In genomic region chr3:153055217-153055616, GRCh38 we compare ENCODE assay signal across 34 cellular contexts.
"Had no signal": no experiment of that assay in that cellular context is flagged by ENCODE, and none has a peak within 500 bp of the region (broad histone marks: within the 10 kb centered on the region; RNA-seq: fewer than 3 reads in every experiment).

No MANE protein-coding gene starts in this region.

- H3K27me3 ChIP-seq: adrenal gland, breast epithelium, cardiac muscle cell, colonic mucosa, foreskin keratinocyte, gastrocnemius medialis, heart right ventricle, hepatocyte had no signal

- H3K4me3 ChIP-seq: adrenal gland, breast epithelium, cardiac muscle cell, colonic mucosa, gastrocnemius medialis, heart right ventricle, hepatocyte had no signal

- H3K4me3 Mint-ChIP-seq: activated CD8-positive, alpha-beta memory T cell treated with anti-CD3 and anti-CD28 coated beads, Interleukin-2, amount 10 ng/mL, durations not matched to agents 7 days and 5 days; activated CD8-positive, alpha-beta T cell treated with anti-CD3 and anti-CD28 coated beads for 36 hours; activated naive CD4-positive, alpha-beta T cell treated with anti-CD3 and anti-CD28 coated beads for 36 hours; activated naive CD4-positive, alpha-beta T cell treated with anti-CD3 and anti-CD28 coated beads, Interleukin-2, amount 50 U/mL, for 24 hours; activated naive CD8-positive, alpha-beta T cell treated with anti-CD3 and anti-CD28 coated beads for 36 hours; activated naive CD8-positive, alpha-beta T cell treated with anti-CD3 and anti-CD28 coated beads, Interleukin-2, amount 50 U/mL, for 24 hours; activated T-helper 1 cell treated with anti-CD3 and anti-CD28 coated beads, Interleukin-12 subunit alpha, Interleukin-12 subunit beta, Interleukin-2, Interleukin-4 antibody, amounts not matched to agents 30 ng/mL and 10 ng/mL and 1 ng/mL, durations not matched to agents 14 hours and 24 hours and 36 hours; brain had no signal

- H3K9me3 Mint-ChIP-seq: activated CD8-positive, alpha-beta T cell treated with anti-CD3 and anti-CD28 coated beads for 36 hours; activated naive CD4-positive, alpha-beta T cell treated with anti-CD3 and anti-CD28 coated beads for 36 hours; activated naive CD4-positive, alpha-beta T cell treated with anti-CD3 and anti-CD28 coated beads, Interleukin-2, amount 50 U/mL, for 24 hours; activated naive CD8-positive, alpha-beta T cell treated with anti-CD3 and anti-CD28 coated beads for 36 hours; activated naive CD8-positive, alpha-beta T cell treated with anti-CD3 and anti-CD28 coated beads, Interleukin-2, amount 50 U/mL, for 24 hours; activated T-helper 1 cell treated with anti-CD3 and anti-CD28 coated beads, Interleukin-12 subunit alpha, Interleukin-12 subunit beta, Interleukin-2, Interleukin-4 antibody, amounts not matched to agents 30 ng/mL and 10 ng/mL and 1 ng/mL, durations not matched to agents 14 hours and 24 hours and 36 hours; activated T-helper 2 cell treated with anti-CD3 and anti-CD28 coated beads, Interferon-gamma antibody, Interleukin-2, Interleukin-4, amounts not matched to agents 10 μg/mL and 5 μg/mL and 100 μg/mL, durations not matched to agents 14 hours and 24 hours and 36 hours had no signal

- FAIRE-seq: endometrium had no signal

- H3K36me3 ChIP-seq: adrenal gland, breast epithelium, cardiac muscle cell, colonic mucosa, gastrocnemius medialis, heart right ventricle had no signal

- H3K4me2 ChIP-seq: hepatocyte had no signal

- H3K36me3 Mint-ChIP-seq: activated CD8-positive, alpha-beta memory T cell treated with anti-CD3 and anti-CD28 coated beads, Interleukin-2, amount 10 ng/mL, durations not matched to agents 7 days and 5 days; activated naive CD4-positive, alpha-beta T cell treated with anti-CD3 and anti-CD28 coated beads, Interleukin-2, amount 50 U/mL, for 24 hours; activated naive CD8-positive, alpha-beta T cell treated with anti-CD3 and anti-CD28 coated beads for 36 hours; brain had no signal

- H2AFZ ChIP-seq: hepatocyte had no signal

- ATAC-seq: activated CD8-positive, alpha-beta memory T cell treated with anti-CD3 and anti-CD28 coated beads, Interleukin-2, amount 10 ng/mL, durations not matched to agents 7 days and 5 days; activated CD8-positive, alpha-beta T cell treated with anti-CD3 and anti-CD28 coated beads for 36 hours; activated naive CD8-positive, alpha-beta T cell treated with anti-CD3 and anti-CD28 coated beads, Interleukin-2, amount 50 U/mL, for 24 hours; esophagus mucosa; foreskin keratinocyte; gastrocnemius medialis; heart right ventricle had no signal

- H3K4me1 ChIP-seq: adrenal gland, breast epithelium, colonic mucosa, gastrocnemius medialis had no signal

- DNase-seq: activated CD4-positive, alpha-beta T cell treated with anti-CD3 and anti-CD28 coated beads for 4 hours; activated CD4-positive, alpha-beta T cell treated with anti-CD3 and anti-CD28 coated beads, Interleukin-2, amount 50 U/mL, for 1 hour; activated CD4-positive, alpha-beta T cell treated with anti-CD3 and anti-CD28 coated beads, Interleukin-2, amount 50 U/mL, for 48 hours; activated CD4-positive, CD25-positive, alpha-beta regulatory T cell; activated CD4-positive, CD25-positive, alpha-beta regulatory T cell treated with anti-CD3 and anti-CD28 coated beads, Interleukin-2, amount 50 U/mL, for 72 hours; activated CD8-positive, alpha-beta memory T cell treated with anti-CD3 and anti-CD28 coated beads, Interleukin-2, amount 10 ng/mL, durations not matched to agents 7 days and 5 days; activated CD8-positive, alpha-beta memory T cell treated with anti-CD3 and anti-CD28 coated beads, Interleukin-2, amount 50 U/mL, for 4 hours; activated CD8-positive, alpha-beta T cell treated with anti-CD3 and anti-CD28 coated beads for 36 hours; activated effector memory CD4-positive, alpha-beta T cell treated with anti-CD3 and anti-CD28 coated beads, Interleukin-2, amount 50 U/mL, for 16 hours; activated naive CD4-positive, alpha-beta T cell treated with anti-CD3 and anti-CD28 coated beads for 36 hours; activated naive CD8-positive, alpha-beta T cell treated with anti-CD3 and anti-CD28 coated beads for 36 hours; activated naive CD8-positive, alpha-beta T cell treated with anti-CD3 and anti-CD28 coated beads, Interleukin-2, amount 50 U/mL, for 24 hours; activated T-cell treated with anti-CD3 and anti-CD28 coated beads, Interleukin-2, amount 50 U/mL, for 1 hour; activated T-cell treated with anti-CD3 and anti-CD28 coated beads, Interleukin-2, amount 50 U/mL, for 48 hours; adrenal gland; amygdala; aorta; central memory CD4-positive, alpha-beta T cell; cerebellar nuclear complex; colonic mucosa; effector CD8-positive, alpha-beta T cell; foreskin keratinocyte; gastrocnemius medialis; heart right ventricle; T-helper 2 cell had no signal

- H3K27me3 Mint-ChIP-seq: activated CD8-positive, alpha-beta memory T cell treated with anti-CD3 and anti-CD28 coated beads, Interleukin-2, amount 10 ng/mL, durations not matched to agents 7 days and 5 days; activated naive CD4-positive, alpha-beta T cell treated with anti-CD3 and anti-CD28 coated beads, Interleukin-2, amount 50 U/mL, for 24 hours; activated naive CD8-positive, alpha-beta T cell treated with anti-CD3 and anti-CD28 coated beads for 36 hours; activated naive CD8-positive, alpha-beta T cell treated with anti-CD3 and anti-CD28 coated beads, Interleukin-2, amount 50 U/mL, for 24 hours; brain had no signal

- H3K9me3 ChIP-seq: adrenal gland, breast epithelium, colonic mucosa, gastrocnemius medialis, heart right ventricle had no signal

- H3K27ac Mint-ChIP-seq: activated CD8-positive, alpha-beta memory T cell treated with anti-CD3 and anti-CD28 coated beads, Interleukin-2, amount 10 ng/mL, durations not matched to agents 7 days and 5 days; activated CD8-positive, alpha-beta T cell treated with anti-CD3 and anti-CD28 coated beads for 36 hours; activated naive CD4-positive, alpha-beta T cell treated with anti-CD3 and anti-CD28 coated beads for 36 hours; activated naive CD4-positive, alpha-beta T cell treated with anti-CD3 and anti-CD28 coated beads, Interleukin-2, amount 50 U/mL, for 24 hours; activated naive CD8-positive, alpha-beta T cell treated with anti-CD3 and anti-CD28 coated beads for 36 hours; activated naive CD8-positive, alpha-beta T cell treated with anti-CD3 and anti-CD28 coated beads, Interleukin-2, amount 50 U/mL, for 24 hours; activated T-helper 1 cell treated with anti-CD3 and anti-CD28 coated beads, Interleukin-12 subunit alpha, Interleukin-12 subunit beta, Interleukin-2, Interleukin-4 antibody, amounts not matched to agents 30 ng/mL and 10 ng/mL and 1 ng/mL, durations not matched to agents 14 hours and 24 hours and 36 hours; activated T-helper 2 cell treated with anti-CD3 and anti-CD28 coated beads, Interferon-gamma antibody, Interleukin-2, Interleukin-4, amounts not matched to agents 10 μg/mL and 5 μg/mL and 100 μg/mL, durations not matched to agents 14 hours and 24 hours and 36 hours; brain had no signal

- H3K4me1 Mint-ChIP-seq: activated CD8-positive, alpha-beta memory T cell treated with anti-CD3 and anti-CD28 coated beads, Interleukin-2, amount 10 ng/mL, durations not matched to agents 7 days and 5 days; activated naive CD4-positive, alpha-beta T cell treated with anti-CD3 and anti-CD28 coated beads, Interleukin-2, amount 50 U/mL, for 24 hours; activated naive CD8-positive, alpha-beta T cell treated with anti-CD3 and anti-CD28 coated beads for 36 hours; activated naive CD8-positive, alpha-beta T cell treated with anti-CD3 and anti-CD28 coated beads, Interleukin-2, amount 50 U/mL, for 24 hours had no signal

- H3K79me2 ChIP-seq: hepatocyte had no signal

- H3K27ac ChIP-seq: adrenal gland, breast epithelium, cardiac muscle cell, colonic mucosa, foreskin keratinocyte, gastrocnemius medialis, heart right ventricle, hepatocyte had no signal
